ENCODE assay signal across 16 cellular contexts in genomic region chr14:96376093-96376492, GRCh38. TPM values are rescaled to one million over a fixed set of nuclear protein-coding genes. Genes with fewer than 3 reads are reported as not detected.
DNase-seq lines count a peak whose midpoint lies in the region; ATAC-seq, FAIRE-seq and TF ChIP-seq lines count a peak whose summit lies in the region.
"Had no signal": no experiment of that assay in that cellular context is flagged by ENCODE, and none has a peak within 500 bp of the region (broad histone marks: within the 10 kb centered on the region; RNA-seq: fewer than 3 reads in every experiment).

No MANE protein-coding gene starts in this region.

- TF ChIP-seq POLR2A in erythroblast (IDR thresholded peaks at IDR 0.05; ENCODE audit: low read length): no peak

- TF ChIP-seq CTCF in GM23338 (conservative IDR thresholded peaks at IDR 0.05; ENCODE audit: low read depth in 2 of 2) (no peak), RWPE2 (IDR thresholded peaks at IDR 0.05; ENCODE audit: poor library complexity, severe bottlenecking) (peak; percentile 5), epithelial cell of esophagus (IDR thresholded peaks at IDR 0.05; ENCODE audit: insufficient read depth, low read depth, low read length, missing control alignments) (no peak)

- H3K27me3 Mint-ChIP-seq in GM23338 (ENCODE audit: insufficient read depth, low read depth, poor library complexity): no peaks in the 10 kb centered on the region
- H3K27me3 Mint-ChIP-seq: B cell; CD4-positive, alpha-beta T cell had no signal

- DNase-seq in GM23338 (ENCODE audit: low spot score) (no peak), RWPE2 (ENCODE audit: low spot score) (no peak), epithelial cell of esophagus (ENCODE audit: low read depth) (peak; percentile 28), small intestine (peak; percentile 74), COR-L47 (lab: John Stamatoyannopoulos, UW) (no peak), erythroblast (lab: John Stamatoyannopoulos, UW) (no peak), NCI-H1417 (lab: John Stamatoyannopoulos, UW) (no peak)
- DNase-seq: C1 segment of cervical spinal cord; CD4-positive, alpha-beta T cell; DMS79 treated with DMSO at 0.1 percent for 48 hours; EL; HCEC 1CT; IMR-90 had no signal

- no peaks in the 10 kb centered on the region for H3K36me3 ChIP-seq in GM23338 (ENCODE audit: insufficient read depth)
- 0 out of 2 replicates have a peak, but pooled peaks cover 1% of the 10 kb centered on the region for H3K36me3 ChIP-seq in RWPE2 (ENCODE audit: low read depth)
- peaks cover 0 to 2% of the 10 kb centered on the region in 2 donors for H3K36me3 ChIP-seq in small intestine (ENCODE audit: control insufficient read depth in 2 of 2, insufficient read depth in 2 of 2, low read length in 2 of 2)

- no peak overlapping the region for H2AFZ ChIP-seq in GM23338

- H3K9me3 ChIP-seq in RWPE2 (ENCODE audit: severe bottlenecking) (no peaks in the 10 kb centered on the region), small intestine (ENCODE audit: control insufficient read depth, low read depth) (no peaks in the 10 kb centered on the region)

- H3K4me1 ChIP-seq in GM23338 (ENCODE audit: insufficient read depth) (peaks cover 21% of the 10 kb centered on the region; the same call in 1 of the 2 replicates), RWPE2 (ENCODE audit: insufficient read depth, poor library complexity, severe bottlenecking) (no peaks in the 10 kb centered on the region), small intestine (ENCODE audit: control insufficient read depth in 2 of 2, insufficient read depth in 1 of 2, low read depth in 1 of 2, low read length in 1 of 2) (peaks cover 0 to 3% of the 10 kb centered on the region in 2 donors)

- FAIRE-seq in small intestine (lab: Jason Lieb, UNC): no peak
- FAIRE-seq: G401.6, GM12891 had no signal

- peaks cover 15% of the 10 kb centered on the region for H3K4me1 Mint-ChIP-seq in GM23338

- no peaks in the 10 kb centered on the region for H3K27me3 ChIP-seq in GM23338 (ENCODE audit: insufficient read depth)
- H3K27me3 ChIP-seq in RWPE2 (ENCODE audit: insufficient read depth, poor library complexity, severe bottlenecking): no peaks in the 10 kb centered on the region
- no peaks in the 10 kb centered on the region for H3K27me3 ChIP-seq in small intestine (ENCODE audit: control insufficient read depth in 2 of 2, insufficient read depth in 2 of 2, low read length in 2 of 2)

- 60 to 78% (median 71%) methylated on average over 3 of the region's 3 CpGs for WGBS in small intestine, 3 donors

- no peaks in the 10 kb centered on the region for H3F3A ChIP-seq in GM23338 (replicated peaks; ENCODE audit: low read depth)

- H3K4me2 ChIP-seq in GM23338: no peak overlapping the region

- no peaks in the 10 kb centered on the region for H3K36me3 Mint-ChIP-seq in GM23338 (ENCODE audit: low read depth)

- H3K9me3 Mint-ChIP-seq in GM23338: no peaks in the 10 kb centered on the region
- H3K9me3 Mint-ChIP-seq: CD4-positive, alpha-beta T cell had no signal

- ATAC-seq in GM23338: no peak
- peak; percentile 62; the same call in 2 of the 3 replicates for ATAC-seq in RWPE2 (ENCODE audit: low read depth)

- 0 out of 2 replicates have a peak overlapping the region, but pooled peaks have one; percentile 1 for H3K27ac Mint-ChIP-seq in GM23338
- H3K27ac Mint-ChIP-seq: B cell; CD4-positive, alpha-beta T cell had no signal

- no peak overlapping the region for H3K27ac ChIP-seq in GM23338 (ENCODE audit: low read depth)
- no peak overlapping the region for H3K27ac ChIP-seq in RWPE2 (ENCODE audit: poor library complexity, severe bottlenecking)
- peak overlapping the region in 1 of 2 donors; percentile 49 for H3K27ac ChIP-seq in small intestine (ENCODE audit: low read depth in 1 of 2, low read length in 1 of 2)

- no peaks in the 10 kb centered on the region for H3K9me2 ChIP-seq in GM23338 (ENCODE audit: insufficient read depth)

- H3K4me3 ChIP-seq in GM23338: no peak overlapping the region
- no peak overlapping the region for H3K4me3 ChIP-seq in RWPE2 (ENCODE audit: severe bottlenecking)
- H3K4me3 ChIP-seq in epithelial cell of esophagus (ENCODE audit: low read length): no peak overlapping the region
- H3K4me3 ChIP-seq in small intestine (ENCODE audit: low read depth in 1 of 2, low read length in 2 of 2): no peak overlapping the region

- peaks cover 13% of the 10 kb centered on the region for H4K20me1 ChIP-seq in GM23338 (replicated peaks; ENCODE audit: insufficient read depth)

- no peak overlapping the region for H3K4me3 Mint-ChIP-seq in GM23338
- H3K4me3 Mint-ChIP-seq: B cell; CD4-positive, alpha-beta T cell had no signal

- peaks cover 62% of the 10 kb centered on the region for H3K79me2 ChIP-seq in GM23338 (replicated peaks; ENCODE audit: insufficient read depth)

TF ChIP-seq in GM23338, 12 proteins besides CTCF, POLR2A, EP300 and RAD21 (continues in another document):
- TF ChIP-seq NANOG (IDR thresholded peaks at IDR 0.05; ENCODE audit: borderline replicate concordance) (no peak), EZH2 (IDR thresholded peaks at IDR 0.05; ENCODE audit: low read depth, unreplicated experiment) (no peak), ETS1 (IDR thresholded peaks at IDR 0.05) (no peak), REST (IDR thresholded peaks at IDR 0.05; ENCODE audit: unreplicated experiment) (no peak), ZNF114 (CRISPR knock-in tag; IDR thresholded peaks at IDR 0.05) (no peak), EZH2phosphoT487 (IDR thresholded peaks at IDR 0.05; ENCODE audit: unreplicated experiment) (no peak)

RNA-seq across cellular contexts. Expression of gene GSKIP, which starts 12.8 kb away (rescaled TPM):
- total RNA-seq in GM23338 (2014; rRNA removed; shearing (Covaris generic)): 50.9 and 58.8 TPM in 2 replicates
- 15.0 and 17.4 TPM in 2 replicates for polyA plus RNA-seq in GM23338 (2016; fragmentation: Nextera tagmentation; extraction: Ambion mirVana)
- polyA plus RNA-seq in small intestine: 100 to 1,000 TPM in 2 of 3 donors, 10 to 100 TPM in 1; 76.2 to 215 (median 128) TPM

RNA-seq across cellular contexts. Expression of gene ATG2B, which starts 13.0 kb away (rescaled TPM):
- 11.0 and 15.4 TPM in 2 replicates for total RNA-seq in GM23338 (2014; rRNA removed; shearing (Covaris generic))
- polyA plus RNA-seq in GM23338 (2016; fragmentation: Nextera tagmentation; extraction: Ambion mirVana) (2.1 and 3.8 TPM in 2 replicates), small intestine (1 to 10 TPM; 3.8 to 5.4 (median 4.4) TPM)

RNA-seq across cellular contexts. Expression of gene AK7, which starts 15.8 kb away (rescaled TPM):
- total RNA-seq in GM23338 (2014; rRNA removed; shearing (Covaris generic)): 6.2 and 13.0 TPM in 2 replicates
- polyA plus RNA-seq in GM23338 (2016; fragmentation: Nextera tagmentation; extraction: Ambion mirVana): 4.3 and 5.6 TPM in 2 replicates
- polyA plus RNA-seq in small intestine: 1 to 10 TPM; 1.6 to 3.0 (median 1.8) TPM
- total RNA-seq: CD4-positive, alpha-beta T cell; IMR-90 had no signal

Comparison
In these comparisons a context has a peak if more than half of its experiments do, and no peak if none do; other contexts are left out.
1. DNase-seq: peak in epithelial cell of esophagus (single experiment) and small intestine (single experiment); none in GM23338 (single experiment), RWPE2 (single experiment), COR-L47 (single experiment), erythroblast (0 of 2) and NCI-H1417 (0 of 3).